ENCODE assay signal across 1 cellular context in the genomic region with DNA sequence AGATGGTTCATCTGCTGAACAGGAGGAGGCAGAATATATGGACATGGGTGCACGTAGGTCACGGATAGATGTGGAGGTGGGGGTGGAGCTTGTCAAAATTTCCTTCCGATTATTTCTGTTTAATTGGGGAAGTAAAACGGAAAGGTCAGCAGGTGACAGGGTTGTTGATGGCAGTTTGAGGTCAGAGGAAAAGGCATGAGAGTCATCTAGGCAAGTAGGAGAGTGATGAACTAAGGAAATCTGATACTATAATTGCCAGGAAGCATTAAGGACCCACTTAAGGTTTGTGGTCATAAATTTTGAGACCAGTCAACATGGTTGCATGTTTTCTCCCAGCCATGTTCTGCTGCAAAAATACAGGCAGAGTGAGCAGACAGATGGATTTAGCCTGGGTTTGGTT.
A peak's percentile ranks its signal among the peaks of the same experiment; 100 is the strongest.
TF ChIP-seq lines count a peak whose summit lies in the region.

No MANE protein-coding gene starts in this region.

TF ChIP-seq in HEK293, 187 proteins besides CTCF, POLR2A, EP300 and RAD21 (continued from another document and continues in another):
- TF ChIP-seq ZNF398 (tag by site-specific recombination; IDR thresholded peaks at IDR 0.05) (peak; percentile 61), ZNF830 (tag by site-specific recombination; IDR thresholded peaks at IDR 0.05; ENCODE audit: low read depth) (no peak), FEZF1 (tag by site-specific recombination; IDR thresholded peaks at IDR 0.05) (peak; percentile 90), ZNF501 (tag by site-specific recombination; IDR thresholded peaks at IDR 0.05) (0 out of 2 replicates have a peak, but pooled peaks have one; percentile 59), ZNF366 (tag by site-specific recombination; conservative IDR thresholded peaks at IDR 0.05) (peak; percentile 92), ZNF843 (tag by site-specific recombination; IDR thresholded peaks at IDR 0.05) (peak; percentile 91), TSHZ1 (tag by site-specific recombination; IDR thresholded peaks at IDR 0.05; ENCODE audit: borderline replicate concordance) (peak; percentile 81; the same call in 1 of the 2 replicates), SP7 (tag by site-specific recombination; IDR thresholded peaks at IDR 0.05) (peak; percentile 99), IKZF3 (tag by site-specific recombination; IDR thresholded peaks at IDR 0.05) (peak; percentile 68; the same call in 1 of the 2 replicates), ZNF513 (tag by site-specific recombination; IDR thresholded peaks at IDR 0.05) (no peak), ZFP37 (tag by site-specific recombination; IDR thresholded peaks at IDR 0.05) (0 out of 2 replicates have a peak, but pooled peaks have one; percentile 50), ZNF350 (tag by site-specific recombination; IDR thresholded peaks at IDR 0.05) (0 out of 2 replicates have a peak, but pooled peaks have one; percentile 6), TRIM28 (IDR thresholded peaks at IDR 0.05; ENCODE audit: borderline replicate concordance, low read length) (peak; percentile 91), ZNF391 (tag by site-specific recombination; IDR thresholded peaks at IDR 0.05; ENCODE audit: borderline replicate concordance, low read depth) (0 out of 2 replicates have a peak, but pooled peaks have one; percentile 13), ZNF654 (tag by site-specific recombination; IDR thresholded peaks at IDR 0.05; ENCODE audit: low read depth) (no peak), ZNF580 (tag by site-specific recombination; IDR thresholded peaks at IDR 0.05) (peak; percentile 48; the same call in 1 of the 2 replicates), ZFHX2 (tag by site-specific recombination; conservative IDR thresholded peaks at IDR 0.05) (peak; percentile 22; the same call in 1 of the 2 replicates), ZNF394 (tag by site-specific recombination; IDR thresholded peaks at IDR 0.05; ENCODE audit: borderline replicate concordance) (peak; percentile 50; the same call in 1 of the 2 replicates), ZNF548 (tag by site-specific recombination; IDR thresholded peaks at IDR 0.05) (no peak), ELK4 (IDR thresholded peaks at IDR 0.05; ENCODE audit: borderline replicate concordance, low read depth, low read length) (no peak), ZNF221 (tag by site-specific recombination; IDR thresholded peaks at IDR 0.05; ENCODE audit: borderline replicate concordance) (no peak), GLIS2 (tag by site-specific recombination; IDR thresholded peaks at IDR 0.05) (no peak), ZNF677 (tag by site-specific recombination; IDR thresholded peaks at IDR 0.05) (no peak), ZNF529 (tag by site-specific recombination; IDR thresholded peaks at IDR 0.05; ENCODE audit: insufficient replicate concordance) (no peak), ZNF223 (tag by site-specific recombination; IDR thresholded peaks at IDR 0.05) (no peak), GFI1B (tag by site-specific recombination; IDR thresholded peaks at IDR 0.05) (0 out of 2 replicates have a peak, but pooled peaks have one; percentile 7), ZNF600 (tag by site-specific recombination; IDR thresholded peaks at IDR 0.05) (peak; percentile 43; the same call in 1 of the 2 replicates)
- TF ChIP-seq, protein P1, sequence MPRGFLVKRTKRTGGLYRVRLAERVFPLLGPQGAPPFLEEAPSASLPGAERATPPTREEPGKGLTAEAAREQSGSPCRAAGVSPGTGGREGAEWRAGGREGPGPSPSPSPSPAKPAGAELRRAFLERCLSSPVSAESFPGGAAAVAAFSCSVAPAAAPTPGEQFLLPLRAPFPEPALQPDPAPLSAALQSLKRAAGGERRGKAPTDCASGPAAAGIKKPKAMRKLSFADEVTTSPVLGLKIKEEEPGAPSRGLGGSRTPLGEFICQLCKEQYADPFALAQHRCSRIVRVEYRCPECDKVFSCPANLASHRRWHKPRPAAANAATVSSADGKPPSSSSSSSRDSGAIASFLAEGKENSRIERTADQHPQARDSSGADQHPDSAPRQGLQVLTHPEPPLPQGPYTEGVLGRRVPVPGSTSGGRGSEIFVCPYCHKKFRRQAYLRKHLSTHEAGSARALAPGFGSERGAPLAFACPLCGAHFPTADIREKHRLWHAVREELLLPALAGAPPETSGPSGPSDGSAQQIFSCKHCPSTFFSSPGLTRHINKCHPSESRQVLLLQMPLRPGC (tag by site-specific recombination; IDR thresholded peaks at IDR 0.05): peak; percentile 53; the same call in 1 of the 2 replicates
- TF ChIP-seq, protein P2, sequence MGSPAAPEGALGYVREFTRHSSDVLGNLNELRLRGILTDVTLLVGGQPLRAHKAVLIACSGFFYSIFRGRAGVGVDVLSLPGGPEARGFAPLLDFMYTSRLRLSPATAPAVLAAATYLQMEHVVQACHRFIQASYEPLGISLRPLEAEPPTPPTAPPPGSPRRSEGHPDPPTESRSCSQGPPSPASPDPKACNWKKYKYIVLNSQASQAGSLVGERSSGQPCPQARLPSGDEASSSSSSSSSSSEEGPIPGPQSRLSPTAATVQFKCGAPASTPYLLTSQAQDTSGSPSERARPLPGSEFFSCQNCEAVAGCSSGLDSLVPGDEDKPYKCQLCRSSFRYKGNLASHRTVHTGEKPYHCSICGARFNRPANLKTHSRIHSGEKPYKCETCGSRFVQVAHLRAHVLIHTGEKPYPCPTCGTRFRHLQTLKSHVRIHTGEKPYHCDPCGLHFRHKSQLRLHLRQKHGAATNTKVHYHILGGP (tag by site-specific recombination; IDR thresholded peaks at IDR 0.05): peak; percentile 45; the same call in 1 of the 2 replicates
- TF ChIP-seq, protein P3, sequence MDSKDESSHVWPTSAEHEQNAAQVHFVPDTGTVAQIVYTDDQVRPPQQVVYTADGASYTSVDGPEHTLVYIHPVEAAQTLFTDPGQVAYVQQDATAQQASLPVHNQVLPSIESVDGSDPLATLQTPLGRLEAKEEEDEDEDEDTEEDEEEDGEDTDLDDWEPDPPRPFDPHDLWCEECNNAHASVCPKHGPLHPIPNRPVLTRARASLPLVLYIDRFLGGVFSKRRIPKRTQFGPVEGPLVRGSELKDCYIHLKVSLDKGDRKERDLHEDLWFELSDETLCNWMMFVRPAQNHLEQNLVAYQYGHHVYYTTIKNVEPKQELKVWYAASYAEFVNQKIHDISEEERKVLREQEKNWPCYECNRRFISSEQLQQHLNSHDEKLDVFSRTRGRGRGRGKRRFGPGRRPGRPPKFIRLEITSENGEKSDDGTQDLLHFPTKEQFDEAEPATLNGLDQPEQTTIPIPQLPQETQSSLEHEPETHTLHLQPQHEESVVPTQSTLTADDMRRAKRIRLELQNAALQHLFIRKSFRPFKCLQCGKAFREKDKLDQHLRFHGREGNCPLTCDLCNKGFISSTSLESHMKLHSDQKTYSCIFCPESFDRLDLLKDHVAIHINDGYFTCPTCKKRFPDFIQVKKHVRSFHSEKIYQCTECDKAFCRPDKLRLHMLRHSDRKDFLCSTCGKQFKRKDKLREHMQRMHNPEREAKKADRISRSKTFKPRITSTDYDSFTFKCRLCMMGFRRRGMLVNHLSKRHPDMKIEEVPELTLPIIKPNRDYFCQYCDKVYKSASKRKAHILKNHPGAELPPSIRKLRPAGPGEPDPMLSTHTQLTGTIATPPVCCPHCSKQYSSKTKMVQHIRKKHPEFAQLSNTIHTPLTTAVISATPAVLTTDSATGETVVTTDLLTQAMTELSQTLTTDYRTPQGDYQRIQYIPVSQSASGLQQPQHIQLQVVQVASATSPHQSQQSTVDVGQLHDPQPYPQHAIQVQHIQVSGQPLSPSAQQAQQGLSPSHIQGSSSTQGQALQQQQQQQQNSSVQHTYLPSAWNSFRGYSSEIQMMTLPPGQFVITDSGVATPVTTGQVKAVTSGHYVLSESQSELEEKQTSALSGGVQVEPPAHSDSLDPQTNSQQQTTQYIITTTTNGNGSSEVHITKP (tag by site-specific recombination; IDR thresholded peaks at IDR 0.05): peak; percentile 52
- TF ChIP-seq, protein P4, sequence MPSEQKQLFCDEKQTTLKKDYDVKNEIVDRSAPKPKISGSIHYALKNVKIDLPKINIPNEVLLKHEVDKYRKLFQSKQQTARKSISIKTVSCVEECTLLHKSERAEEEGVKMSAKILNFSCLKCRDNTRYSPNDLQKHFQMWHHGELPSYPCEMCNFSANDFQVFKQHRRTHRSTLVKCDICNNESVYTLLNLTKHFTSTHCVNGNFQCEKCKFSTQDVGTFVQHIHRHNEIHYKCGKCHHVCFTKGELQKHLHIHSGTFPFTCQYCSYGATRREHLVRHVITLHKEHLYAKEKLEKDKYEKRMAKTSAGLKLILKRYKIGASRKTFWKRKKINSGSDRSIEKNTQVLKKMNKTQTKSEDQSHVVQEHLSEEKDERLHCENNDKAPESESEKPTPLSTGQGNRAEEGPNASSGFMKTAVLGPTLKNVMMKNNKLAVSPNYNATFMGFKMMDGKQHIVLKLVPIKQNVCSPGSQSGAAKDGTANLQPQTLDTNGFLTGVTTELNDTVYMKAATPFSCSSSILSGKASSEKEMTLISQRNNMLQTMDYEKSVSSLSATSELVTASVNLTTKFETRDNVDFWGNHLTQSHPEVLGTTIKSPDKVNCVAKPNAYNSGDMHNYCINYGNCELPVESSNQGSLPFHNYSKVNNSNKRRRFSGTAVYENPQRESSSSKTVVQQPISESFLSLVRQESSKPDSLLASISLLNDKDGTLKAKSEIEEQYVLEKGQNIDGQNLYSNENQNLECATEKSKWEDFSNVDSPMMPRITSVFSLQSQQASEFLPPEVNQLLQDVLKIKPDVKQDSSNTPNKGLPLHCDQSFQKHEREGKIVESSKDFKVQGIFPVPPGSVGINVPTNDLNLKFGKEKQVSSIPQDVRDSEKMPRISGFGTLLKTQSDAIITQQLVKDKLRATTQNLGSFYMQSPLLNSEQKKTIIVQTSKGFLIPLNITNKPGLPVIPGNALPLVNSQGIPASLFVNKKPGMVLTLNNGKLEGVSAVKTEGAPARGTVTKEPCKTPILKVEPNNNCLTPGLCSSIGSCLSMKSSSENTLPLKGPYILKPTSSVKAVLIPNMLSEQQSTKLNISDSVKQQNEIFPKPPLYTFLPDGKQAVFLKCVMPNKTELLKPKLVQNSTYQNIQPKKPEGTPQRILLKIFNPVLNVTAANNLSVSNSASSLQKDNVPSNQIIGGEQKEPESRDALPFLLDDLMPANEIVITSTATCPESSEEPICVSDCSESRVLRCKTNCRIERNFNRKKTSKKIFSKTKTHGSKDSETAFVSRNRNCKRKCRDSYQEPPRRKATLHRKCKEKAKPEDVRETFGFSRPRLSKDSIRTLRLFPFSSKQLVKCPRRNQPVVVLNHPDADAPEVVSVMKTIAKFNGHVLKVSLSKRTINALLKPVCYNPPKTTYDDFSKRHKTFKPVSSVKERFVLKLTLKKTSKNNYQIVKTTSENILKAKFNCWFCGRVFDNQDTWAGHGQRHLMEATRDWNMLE (tag by site-specific recombination; conservative IDR thresholded peaks at IDR 0.05; ENCODE audit: low read depth): no peak
